ENCODE assay signal across 8 cellular contexts in the genomic region with DNA sequence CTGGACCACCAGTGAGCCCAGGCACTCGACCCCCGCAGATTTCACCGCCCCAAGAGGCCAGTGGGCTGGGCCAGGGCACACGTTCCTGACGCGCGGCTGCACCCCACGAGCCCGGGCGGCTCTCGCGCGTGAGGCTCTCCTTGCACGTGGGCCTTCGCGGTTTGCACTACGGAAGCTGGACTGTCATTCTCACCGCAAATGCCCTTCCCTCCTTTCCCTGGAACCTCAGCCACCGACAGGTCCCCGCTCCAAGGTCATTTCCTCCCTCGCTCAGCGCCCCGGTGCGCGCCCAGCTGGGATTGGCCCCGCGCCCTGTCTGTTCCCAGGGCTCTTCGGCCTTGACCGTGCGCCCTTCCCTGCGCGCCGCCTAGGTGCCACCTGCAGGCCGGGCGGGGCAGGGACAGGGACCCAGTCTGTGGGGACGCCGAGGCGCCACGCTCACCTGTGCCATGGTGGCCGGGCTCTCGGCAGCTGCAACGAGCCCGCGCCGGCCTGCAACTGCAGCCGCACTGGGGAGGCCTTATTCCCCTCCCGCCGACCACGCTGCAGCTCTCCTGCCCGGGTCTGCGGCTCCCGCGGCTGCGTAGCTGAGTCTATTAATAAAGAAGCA. TPM values are rescaled to one million over a fixed set of nuclear protein-coding genes. Genes with fewer than 3 reads are reported as not detected.
DNase-seq lines count a peak whose midpoint lies in the region; ATAC-seq lines count a peak whose summit lies in the region.

No MANE protein-coding gene starts in this region.

- H3K36me3 Mint-ChIP-seq in CD4-positive, CD25-positive, alpha-beta regulatory T cell = no peaks in the 10 kb centered on the region
- H3K36me3 Mint-ChIP-seq in T-helper 17 cell (ENCODE audit: low read depth) = no peaks in the 10 kb centered on the region

- no peaks in the 10 kb centered on the region for H3K9me3 Mint-ChIP-seq in CD4-positive, CD25-positive, alpha-beta regulatory T cell

- H3K27me3 ChIP-seq in CD4-positive, CD25-positive, alpha-beta regulatory T cell (ENCODE audit: control insufficient read depth, insufficient read depth, low read length) = no peaks in the 10 kb centered on the region

- H3K36me3 ChIP-seq in CD4-positive, CD25-positive, alpha-beta regulatory T cell (ENCODE audit: control insufficient read depth, insufficient read depth, low read length) = no peaks in the 10 kb centered on the region

- H3K27ac ChIP-seq in CD4-positive, CD25-positive, alpha-beta regulatory T cell (ENCODE audit: insufficient read depth, low read length, poor library complexity, severe bottlenecking) = peak overlapping the region; percentile 23

- peak; percentile 63 to 64 for ATAC-seq in CD4-positive, CD25-positive, alpha-beta regulatory T cell (ENCODE audit: low read depth in 2 of 2)
- ATAC-seq in GM19468 (IDR thresholded peaks at IDR 0.05; ENCODE audit: extremely low read depth, unreplicated experiment) = peak; percentile 29
- peak; percentile 61 for ATAC-seq in T-helper 17 cell

- DNase-seq in CD4-positive, CD25-positive, alpha-beta regulatory T cell = peak; percentile 63 to 87 (median 65)
- DNase-seq in LoVo (ENCODE audit: low spot score) (peak; percentile 93), T-helper 17 cell (peak; percentile 60 to 61 (median 61)), astrocyte of the hippocampus (ENCODE audit: low read depth, low spot score) (peak; percentile 76), kidney glomerular epithelial cell (lab: John Stamatoyannopoulos, UW) (peak; percentile 10)
- peak; percentile 42 to 58 (median 43) for DNase-seq in stimulated activated CD4-positive, alpha-beta T cell treated with anti-CD3 and anti-CD28 coated beads, TNF-alpha, amount 100 ng/mL, for 1 hour (ENCODE audit: low read depth in 3 of 3, low spot score in 1 of 3)
- no peak for DNase-seq in NK-92 treated with Interleukin-12 subunit alpha and Interleukin-12 subunit beta, amount 100 ng/mL, for 24 hours (lab: John Stamatoyannopoulos, UW)

- H3K4me3 Mint-ChIP-seq in CD4-positive, CD25-positive, alpha-beta regulatory T cell = peak overlapping the region; percentile 88 to 99 (median 94)
- H3K4me3 Mint-ChIP-seq in T-helper 17 cell = peak overlapping the region; percentile 95

- H3K27me3 Mint-ChIP-seq in CD4-positive, CD25-positive, alpha-beta regulatory T cell = peaks cover 25% of the 10 kb centered on the region
- H3K27me3 Mint-ChIP-seq in T-helper 17 cell = peaks cover 5% of the 10 kb centered on the region

- H3K4me1 ChIP-seq in CD4-positive, CD25-positive, alpha-beta regulatory T cell (ENCODE audit: control insufficient read depth, insufficient read depth, low read length, poor library complexity, severe bottlenecking) = peaks cover 44% of the 10 kb centered on the region

- peak overlapping the region; percentile 38 to 83 (median 41) for H3K27ac Mint-ChIP-seq in CD4-positive, CD25-positive, alpha-beta regulatory T cell
- H3K27ac Mint-ChIP-seq in T-helper 17 cell = peak overlapping the region; percentile 56

- peaks cover 6 to 38% (median 23%) of the 10 kb centered on the region in 4 donors for H3K4me1 Mint-ChIP-seq in CD4-positive, CD25-positive, alpha-beta regulatory T cell
- peaks cover 11% of the 10 kb centered on the region for H3K4me1 Mint-ChIP-seq in T-helper 17 cell

- peak overlapping the region; percentile 87 for H3K4me3 ChIP-seq in CD4-positive, CD25-positive, alpha-beta regulatory T cell (ENCODE audit: low read depth, low read length)

- no peaks in the 10 kb centered on the region for H3K9me3 ChIP-seq in CD4-positive, CD25-positive, alpha-beta regulatory T cell (ENCODE audit: control insufficient read depth in 2 of 2, low read length in 2 of 2)
- H3K9me3 ChIP-seq in T-helper 17 cell (ENCODE audit: control insufficient read depth, low read length, poor library complexity, severe bottlenecking) = no peaks in the 10 kb centered on the region

RNA-seq across cellular contexts. Expression of gene CPT1A, which starts 2.1 kb away (rescaled TPM):
- 16.7 TPM for total RNA-seq in CD4-positive, CD25-positive, alpha-beta regulatory T cell
- polyA plus RNA-seq in CD4-positive, CD25-positive, alpha-beta regulatory T cell = 1 to 10 TPM in 3 of 4 donors, under 1 TPM in 1; 0.32 to 4.5 (median 3.1) TPM
- total RNA-seq in T-helper 17 cell = 10 to 100 TPM; 29.5 to 33.3 TPM

RNA-seq across cellular contexts. Expression of gene MRPL21, which starts 59.8 kb away (rescaled TPM):
- total RNA-seq in CD4-positive, CD25-positive, alpha-beta regulatory T cell = 40.7 TPM
- polyA plus RNA-seq in CD4-positive, CD25-positive, alpha-beta regulatory T cell = 100 to 1,000 TPM; 114 to 137 (median 132) TPM
- 10 to 100 TPM; 34.4 to 37.2 TPM for total RNA-seq in T-helper 17 cell

RNA-seq across cellular contexts. Expression of gene IGHMBP2, which starts 59.9 kb away (rescaled TPM):
- 47.5 TPM for total RNA-seq in CD4-positive, CD25-positive, alpha-beta regulatory T cell
- polyA plus RNA-seq in CD4-positive, CD25-positive, alpha-beta regulatory T cell = 1 to 10 TPM; 5.4 to 8.2 (median 7.2) TPM
- 10 to 100 TPM; 27.5 to 28.4 TPM for total RNA-seq in T-helper 17 cell
